ENCODE assay signal across 15 cellular contexts in the genomic region with DNA sequence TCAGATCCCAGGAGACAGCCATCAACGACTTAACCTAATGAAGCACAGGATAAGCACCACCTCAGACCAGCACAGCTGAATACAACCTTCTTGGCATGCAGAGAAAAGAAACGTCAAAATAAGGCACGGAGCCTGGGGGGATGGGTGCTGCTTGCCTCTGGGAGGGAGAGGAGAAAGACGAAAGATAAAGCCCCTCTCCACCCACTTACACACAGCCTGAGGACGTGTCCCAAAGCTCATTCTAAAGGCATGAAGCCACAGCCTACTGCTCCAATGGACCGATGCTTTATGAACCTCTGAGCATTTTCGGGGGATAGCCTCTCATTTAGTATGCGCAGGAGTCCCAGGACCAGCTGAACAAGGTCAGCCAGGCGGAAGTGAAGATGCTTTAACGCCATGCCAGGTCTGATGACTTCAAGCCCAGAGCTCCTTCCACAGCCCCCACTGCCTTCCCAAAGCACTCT. TPM values are rescaled to one million over a fixed set of nuclear protein-coding genes. Genes with fewer than 3 reads are reported as not detected.
DNase-seq lines count a peak whose midpoint lies in the region; ATAC-seq and TF ChIP-seq lines count a peak whose summit lies in the region.
"Had no signal": no experiment of that assay in that cellular context is flagged by ENCODE, and none has a peak within 500 bp of the region (broad histone marks: within the 10 kb centered on the region; RNA-seq: fewer than 3 reads in every experiment).

No MANE protein-coding gene starts in this region.

- no peaks in the 10 kb centered on the region for H3K9me3 Mint-ChIP-seq in CD4-positive, alpha-beta T cell
- H3K9me3 Mint-ChIP-seq in activated naive CD8-positive, alpha-beta T cell (ENCODE audit: low read depth) = no peaks in the 10 kb centered on the region
- no peaks in the 10 kb centered on the region for H3K9me3 Mint-ChIP-seq in naive B cell
- H3K9me3 Mint-ChIP-seq: IgD-negative memory B cell had no signal

- H3K27me3 Mint-ChIP-seq in CD4-positive, alpha-beta T cell = no peaks in the 10 kb centered on the region
- H3K27me3 Mint-ChIP-seq in activated naive CD8-positive, alpha-beta T cell = no peaks in the 10 kb centered on the region
- no peaks in the 10 kb centered on the region for H3K27me3 Mint-ChIP-seq in naive B cell

- H3K27ac Mint-ChIP-seq in CD4-positive, alpha-beta T cell = peak overlapping the region; percentile 86
- peak overlapping the region; percentile 34 for H3K27ac Mint-ChIP-seq in activated naive CD8-positive, alpha-beta T cell
- H3K27ac Mint-ChIP-seq in naive B cell = peak overlapping the region in 2 of 6 donors; percentile 9 to 68
- H3K27ac Mint-ChIP-seq: IgD-negative memory B cell had no signal

- ATAC-seq in CD4-positive, alpha-beta T cell (ENCODE audit: poor library complexity) = no peak
- ATAC-seq in naive B cell (ENCODE audit: low read depth in 2 of 2) (no peak), GM18520 (IDR thresholded peaks at IDR 0.05; ENCODE audit: unreplicated experiment) (no peak), GM21825 (IDR thresholded peaks at IDR 0.05; ENCODE audit: unreplicated experiment) (no peak)
- ATAC-seq: esophagus mucosa had no signal

- no peaks in the 10 kb centered on the region for H3K4me1 ChIP-seq in prostate gland (replicated peaks)

- H3K27ac ChIP-seq in CD4-positive, alpha-beta T cell (ENCODE audit: low read depth, low read length) = peak overlapping the region; percentile 14
- H3K27ac ChIP-seq in prostate gland = no peak overlapping the region
- H3K27ac ChIP-seq: coronary artery, heart right ventricle had no signal

- CTCF ChIA-PET in CD4-positive, alpha-beta T cell (lab: Charles Lee) = interaction anchor here (0.6 to 0.9 kb wide), 2 partner anchors 47 to 633 kb away, joined by 3 to 4 read pairs; partner anchors contain the start of gene FCSK

- no peak overlapping the region for H3K4me3 ChIP-seq in prostate gland
- H3K4me3 ChIP-seq: coronary artery, heart right ventricle had no signal

- no peak for TF ChIP-seq CTCF in CD4-positive, alpha-beta T cell (IDR thresholded peaks at IDR 0.05)
- TF ChIP-seq CTCF in GM20000 (IDR thresholded peaks at IDR 0.05; ENCODE audit: extremely low read depth, missing control alignments) (no peak), prostate gland (IDR thresholded peaks at IDR 0.05) (no peak)

- TF ChIP-seq POLR2A in prostate gland (IDR thresholded peaks at IDR 0.05) = no peak

- 61% methylated on average over 10 of the region's 10 CpGs for WGBS in prostate gland

- peaks cover 16% of the 10 kb centered on the region for H3K36me3 Mint-ChIP-seq in CD4-positive, alpha-beta T cell (ENCODE audit: low read depth)
- H3K36me3 Mint-ChIP-seq in activated naive CD8-positive, alpha-beta T cell = peaks cover 2% of the 10 kb centered on the region
- peaks cover 0 to 9% of the 10 kb centered on the region in 2 donors for H3K36me3 Mint-ChIP-seq in naive B cell

- POLR2A ChIA-PET in CD4-positive, alpha-beta T cell (lab: Charles Lee) = interaction anchor here (0.8 to 3.0 kb wide), 4 partner anchors 27 to 159 kb away, joined by 3 to 24 read pairs (median 8); partner anchors contain the start of genes COG4, SF3B3 and ST3GAL2

- H3K4me1 Mint-ChIP-seq in CD4-positive, alpha-beta T cell (ENCODE audit: low read depth) = peaks cover 74% of the 10 kb centered on the region
- peaks cover 63% of the 10 kb centered on the region for H3K4me1 Mint-ChIP-seq in activated naive CD8-positive, alpha-beta T cell (ENCODE audit: low read depth)
- peaks cover 43 to 71% (median 60%) of the 10 kb centered on the region in 3 donors for H3K4me1 Mint-ChIP-seq in naive B cell

- H3K36me3 ChIP-seq in prostate gland = no peaks in the 10 kb centered on the region

- no peak for DNase-seq in CD4-positive, alpha-beta T cell
- peak; percentile 51 for DNase-seq in GM20000 (ENCODE audit: low spot score)
- DNase-seq in naive B cell = no peak
- no peak for DNase-seq in prostate gland (ENCODE audit: low spot score)
- no peak for DNase-seq in GF-D8 (lab: John Stamatoyannopoulos, UW)
- DNase-seq: activated CD4-positive, CD25-positive, alpha-beta regulatory T cell treated with anti-CD3 and anti-CD28 coated beads, Interleukin-2, amount 50 U/mL, for 72 hours; amniotic stem cell; heart right ventricle; NCI-H1105 treated with DMSO at 0.1 percent for 48 hours had no signal

- H3K27me3 ChIP-seq in CD4-positive, alpha-beta T cell (ENCODE audit: control insufficient read depth, insufficient read depth, low read length) = no peaks in the 10 kb centered on the region
- no peaks in the 10 kb centered on the region for H3K27me3 ChIP-seq in prostate gland (replicated peaks; ENCODE audit: insufficient read depth)
- H3K27me3 ChIP-seq: heart right ventricle had no signal

- intact Hi-C loops in CD4-positive, alpha-beta T cell (cut with DNase I, micrococcal nuclease) = no loop called here
- intact Hi-C loops in prostate gland (cut with DNase I) = no loop called here

- H3K4me3 Mint-ChIP-seq in CD4-positive, alpha-beta T cell = peak overlapping the region; percentile 30
- no peak overlapping the region for H3K4me3 Mint-ChIP-seq in activated naive CD8-positive, alpha-beta T cell
- peak overlapping the region in 5 of 8 donors; percentile 47 to 76 (median 73) for H3K4me3 Mint-ChIP-seq in naive B cell

- no peaks in the 10 kb centered on the region for H3K9me3 ChIP-seq in CD4-positive, alpha-beta T cell (ENCODE audit: control insufficient read depth, low read length)
- no peaks in the 10 kb centered on the region for H3K9me3 ChIP-seq in prostate gland
- H3K9me3 ChIP-seq: heart right ventricle had no signal

RNA-seq across cellular contexts. Expression of gene ST3GAL2, which starts 31.1 kb away (rescaled TPM):
- total RNA-seq in CD4-positive, alpha-beta T cell = 10 to 100 TPM in 1 of 2 experiments, 1 to 10 TPM in 1; 9.8 to 11.1 TPM
- 10 to 100 TPM; 12.7 to 28.7 (median 22.3) TPM for polyA plus RNA-seq in naive B cell (ENCODE audit: low read depth in 6 of 6)
- 10 to 100 TPM in 1 of 2 donors, 1 to 10 TPM in 1; 8.7 to 54.5 TPM for total RNA-seq in prostate gland

RNA-seq across cellular contexts. Expression of gene FCSK, which starts 46.6 kb away (rescaled TPM):
- total RNA-seq in CD4-positive, alpha-beta T cell = 10 to 100 TPM; 21.8 to 25.4 TPM
- 1 to 10 TPM; 2.5 to 5.8 (median 4.7) TPM for polyA plus RNA-seq in naive B cell (ENCODE audit: low read depth in 6 of 6)
- 10 to 100 TPM; 23.0 to 33.1 TPM for total RNA-seq in prostate gland
